ENCODE assay signal across 9 cellular contexts in genomic region chr20:63846128-63846771, GRCh38. TPM values are rescaled to one million over a fixed set of nuclear protein-coding genes. Genes with fewer than 3 reads are reported as not detected.
DNase-seq lines count a peak whose midpoint lies in the region; ATAC-seq and TF ChIP-seq lines count a peak whose summit lies in the region.
"Had no signal": no experiment of that assay in that cellular context is flagged by ENCODE, and none has a peak within 500 bp of the region (broad histone marks: within the 10 kb centered on the region; RNA-seq: fewer than 3 reads in every experiment).

No MANE protein-coding gene starts in this region.

- no TSS peak for BruUV-seq in PC-9 (replicated peaks; lab: Mats Ljungman, UMichigan)

- H3K4ac ChIP-seq in trophoblast cell (ENCODE audit: low read depth, low read length) = no peak overlapping the region

- peak overlapping the region; percentile 77 for H3K4me2 ChIP-seq in PC-9
- peak overlapping the region; percentile 69 for H3K4me2 ChIP-seq in trophoblast cell (ENCODE audit: low read length)
- H3K4me2 ChIP-seq: KMS-11 had no signal

- H2BK12ac ChIP-seq in trophoblast cell (ENCODE audit: low read length) = peak overlapping the region; percentile 69

- H4K8ac ChIP-seq in trophoblast cell (ENCODE audit: low read depth, low read length) = peak overlapping the region; percentile 76

- POLR2A ChIA-PET in PC-9 (lab: Charles Lee; ENCODE audit: unreplicated experiment) = interaction anchor here (0.5 to 0.7 kb wide), 2 partner anchors 9 to 12 kb away, joined by 3 read pairs; no protein-coding TSS in a partner anchor

- peak overlapping the region; percentile 83 for H2BK5ac ChIP-seq in trophoblast cell (ENCODE audit: low read depth, low read length, poor library complexity)

- H2BK120ac ChIP-seq in trophoblast cell (ENCODE audit: insufficient read depth, low read length, poor library complexity) = peak overlapping the region; percentile 84

- peak overlapping the region; percentile 39 for H3K14ac ChIP-seq in trophoblast cell (ENCODE audit: low read length)

- H2AK5ac ChIP-seq in trophoblast cell (ENCODE audit: low read length) = no peak overlapping the region

- CTCF ChIA-PET in PC-9 (lab: Charles Lee) = interaction anchor here (0.5 kb wide), 1 partner anchor 40 kb away, joined by 7 read pairs; no protein-coding TSS in a partner anchor

- H3K27ac Mint-ChIP-seq in endothelial cell (ENCODE audit: unreplicated experiment) = no peak overlapping the region

- H3K4me3 Mint-ChIP-seq in endothelial cell (ENCODE audit: unreplicated experiment) = no peak overlapping the region

- no peaks in the 10 kb centered on the region for H3K9me3 Mint-ChIP-seq in endothelial cell (ENCODE audit: unreplicated experiment)

- H3K79me2 ChIP-seq in PC-9 (ENCODE audit: low read depth) = no peaks in the 10 kb centered on the region
- no peaks in the 10 kb centered on the region for H3K79me2 ChIP-seq in trophoblast cell (ENCODE audit: control insufficient read depth, insufficient read depth, low read length, poor library complexity)

- no peak overlapping the region for H3K23ac ChIP-seq in trophoblast cell (ENCODE audit: low read length)

- H3K36me3 ChIP-seq in ES-I3 (ENCODE audit: insufficient read depth, low read length) = no peaks in the 10 kb centered on the region
- H3K36me3 ChIP-seq in PC-9 (ENCODE audit: low read depth) = no peaks in the 10 kb centered on the region
- H3K36me3 ChIP-seq in trophoblast cell (ENCODE audit: control insufficient read depth in 1 of 2, insufficient read depth in 2 of 2, low read length in 2 of 2) = no peaks in the 10 kb centered on the region
- no peaks in the 10 kb centered on the region for H3K36me3 ChIP-seq in vagina

- peaks cover 4% of the 10 kb centered on the region for H3K36me3 Mint-ChIP-seq in endothelial cell (ENCODE audit: low read depth, unreplicated experiment)

- H3K27me3 ChIP-seq in PC-9 (ENCODE audit: insufficient read depth, low read depth) (peaks cover 5% of the 10 kb centered on the region; the same call in 1 of the 2 replicates), trophoblast cell (ENCODE audit: insufficient read depth, low read length) (no peaks in the 10 kb centered on the region), vagina (no peaks in the 10 kb centered on the region)

- H3K4me1 Mint-ChIP-seq in endothelial cell (ENCODE audit: unreplicated experiment) = peaks cover 13% of the 10 kb centered on the region

- peak in 1 of 2 experiments; percentile 74 for DNase-seq in PC-9
- peak; percentile 84 for DNase-seq in Right ventricle myocardium inferior (ENCODE audit: missing footprints)
- DNase-seq in trophoblast cell = peak in 1 of 2 donors; percentile 45
- DNase-seq in vagina (ENCODE audit: extremely low spot score in 2 of 2) = no peak
- DNase-seq in stimulated activated CD4-positive, alpha-beta T cell treated with anti-CD3 and anti-CD28 coated beads, Interleukin-4, amount 100 ng/mL, for 4 hours = no peak
- DNase-seq in endothelial cell (ENCODE audit: low spot score) = no peak

- peak; percentile 83 for ATAC-seq in Right ventricle myocardium inferior
- no peak for ATAC-seq in GM21360 (IDR thresholded peaks at IDR 0.05; ENCODE audit: unreplicated experiment)

- no peaks in the 10 kb centered on the region for H3K9me3 ChIP-seq in ES-I3 (ENCODE audit: control insufficient read depth, insufficient read depth, low read length)
- H3K9me3 ChIP-seq in PC-9 (ENCODE audit: insufficient read depth, low read depth) = no peaks in the 10 kb centered on the region
- no peaks in the 10 kb centered on the region for H3K9me3 ChIP-seq in trophoblast cell (ENCODE audit: insufficient read depth, low read depth, low read length)
- no peaks in the 10 kb centered on the region for H3K9me3 ChIP-seq in vagina

- H3K9ac ChIP-seq in ES-I3 (ENCODE audit: low read depth, low read length) (peak overlapping the region; percentile 67), trophoblast cell (ENCODE audit: low read length) (no peak overlapping the region)
- H3K9ac ChIP-seq: KMS-11 had no signal

- H3K27ac ChIP-seq in PC-9 (no peak overlapping the region), trophoblast cell (ENCODE audit: low read depth, low read length) (peak overlapping the region; percentile 88), vagina (no peak overlapping the region)
- H3K27ac ChIP-seq: KMS-11 had no signal

- peak overlapping the region; percentile 75 for H4K91ac ChIP-seq in trophoblast cell (ENCODE audit: low read depth, low read length)

- H3F3A ChIP-seq in PC-9 (ENCODE audit: insufficient read depth, low read depth) = peaks cover 21% of the 10 kb centered on the region; the same call in 1 of the 2 replicates

- TF ChIP-seq CTCF in PC-9 (conservative IDR thresholded peaks at IDR 0.05) (no peak), vagina (IDR thresholded peaks at IDR 0.05) (no peak), endothelial cell (IDR thresholded peaks at IDR 0.05; ENCODE audit: unreplicated experiment) (no peak)

- peak overlapping the region; percentile 22 for H4K12ac ChIP-seq in trophoblast cell (ENCODE audit: low read depth, low read length)

- no peak for TF ChIP-seq POLR2A in vagina (IDR thresholded peaks at IDR 0.05)

- no peak overlapping the region for H3K18ac ChIP-seq in trophoblast cell (ENCODE audit: low read length)

- H4K20me1 ChIP-seq in PC-9 (ENCODE audit: insufficient read depth) = 0 out of 2 replicates have a peak, but pooled peaks cover 3% of the 10 kb centered on the region

- no CpG with 5 or more reads among the region's 24 CpGs for WGBS in trophoblast cell (ENCODE audit: extremely low coverage, insufficient coverage, insufficient read length)

- H3K27me3 Mint-ChIP-seq in endothelial cell (ENCODE audit: unreplicated experiment) = peaks cover 7% of the 10 kb centered on the region

- intact Hi-C loops in PC-9 (cut with micrococcal nuclease; ENCODE audit: unreplicated experiment) = no loop called here
- intact Hi-C loops in Right ventricle myocardium inferior (cut with DNase I) = loop anchor here (1.0 to 2.0 kb wide), 2 partner anchors 12 to 13 kb away; no protein-coding TSS in a partner anchor
- intact Hi-C loops in vagina (cut with DNase I) = no loop called here

- no peak overlapping the region for H2AFZ ChIP-seq in PC-9
- peak overlapping the region; percentile 56 for H2AFZ ChIP-seq in trophoblast cell (ENCODE audit: insufficient read depth, low read length, poor library complexity)

- no peaks in the 10 kb centered on the region for H3K9me2 ChIP-seq in PC-9 (ENCODE audit: insufficient read depth)

- H3K4me1 ChIP-seq in ES-I3 (ENCODE audit: insufficient read depth, low read length) (peaks cover 18% of the 10 kb centered on the region), PC-9 (replicated peaks; ENCODE audit: insufficient read depth) (peaks cover 31% of the 10 kb centered on the region), trophoblast cell (ENCODE audit: control insufficient read depth in 1 of 2, insufficient read depth in 2 of 2, low read length in 2 of 2) (peaks cover 24% of the 10 kb centered on the region in 2 experiments), vagina (peaks cover 35% of the 10 kb centered on the region)

- H3K79me1 ChIP-seq in trophoblast cell (ENCODE audit: low read length) = peaks cover 23% of the 10 kb centered on the region

- no peak overlapping the region for H3K4me3 ChIP-seq in PC-9
- H3K4me3 ChIP-seq in trophoblast cell (ENCODE audit: low read depth, low read length) = no peak overlapping the region
- peak overlapping the region in 1 of 2 donors; percentile 37 for H3K4me3 ChIP-seq in vagina

RNA-seq across cellular contexts. Expression of gene ABHD16B, which starts 15.0 kb away (rescaled TPM):
- total RNA-seq in PC-9 (2021) (not detected in 2 replicates), Right ventricle myocardium inferior (not detected), vagina (not detected), endothelial cell (ENCODE audit: unreplicated experiment) (not detected)
- not detected in 2 replicates for polyA plus RNA-seq in trophoblast cell (2013)

RNA-seq across cellular contexts. Expression of gene ZBTB46, which starts 15.2 kb away (rescaled TPM):
- total RNA-seq in PC-9 (2021) (3.6 and 4.9 TPM in 2 replicates), Right ventricle myocardium inferior (13.8 TPM), vagina (7.4 TPM), endothelial cell (ENCODE audit: unreplicated experiment) (42.1 TPM)
- 5.9 and 6.3 TPM in 2 replicates for polyA plus RNA-seq in trophoblast cell (2013)

RNA-seq across cellular contexts. Expression of gene TPD52L2, which starts 18.8 kb away (rescaled TPM):
- total RNA-seq in PC-9 (2021) = 149 and 158 TPM in 2 replicates
- total RNA-seq in Right ventricle myocardium inferior = 78.0 TPM
- 67.0 and 68.3 TPM in 2 replicates for polyA plus RNA-seq in trophoblast cell (2013)
- total RNA-seq in vagina = 90.1 TPM
- 85.5 TPM for total RNA-seq in endothelial cell (ENCODE audit: unreplicated experiment)

RNA-seq across cellular contexts. Expression of gene DNAJC5, which starts 48.7 kb away (rescaled TPM):
- total RNA-seq in PC-9 (2021) (47.0 and 48.1 TPM in 2 replicates), Right ventricle myocardium inferior (41.4 TPM), vagina (25.8 TPM), endothelial cell (ENCODE audit: unreplicated experiment) (54.4 TPM)
- polyA plus RNA-seq in trophoblast cell (2013) = 24.9 and 25.0 TPM in 2 replicates
